ENCODE assay signal across 10 cellular contexts in genomic region chr1:172185206-172185605, GRCh38.
DNase-seq lines count a peak whose midpoint lies in the region; ATAC-seq and TF ChIP-seq lines count a peak whose summit lies in the region.
"Had no signal": no experiment of that assay in that cellular context is flagged by ENCODE, and none has a peak within 500 bp of the region (broad histone marks: within the 10 kb centered on the region; RNA-seq: fewer than 3 reads in every experiment).

No MANE protein-coding gene starts in this region.

- H3K4me1 ChIP-seq in adipocyte (ENCODE audit: control insufficient read depth, insufficient read depth, low read length): peaks cover 30% of the 10 kb centered on the region
- H3K4me1 ChIP-seq in psoas muscle: peaks cover 2% of the 10 kb centered on the region
- H3K4me1 ChIP-seq in breast epithelium: no peaks in the 10 kb centered on the region

- intact Hi-C loops in CD4-positive, alpha-beta T cell (cut with DNase I, micrococcal nuclease): loop anchor here in 1 of 2 experiments (10.0 kb wide), 1 partner anchor 180 kb away; no protein-coding TSS in a partner anchor
- intact Hi-C loops in psoas muscle (cut with DNase I): no loop called here
- intact Hi-C loops in breast epithelium (cut with DNase I; ENCODE audit: low total_unique reads): no loop called here

- TF ChIP-seq POLR2A in breast epithelium (IDR thresholded peaks at IDR 0.05): no peak

- H3K4me3 Mint-ChIP-seq in CD4-positive, alpha-beta T cell: no peak overlapping the region
- H3K4me3 Mint-ChIP-seq: natural killer cell treated with Interleukin-12 subunit alpha and Interleukin-12 subunit beta and Interleukin-15 and Interleukin-18, amount 100 ng/mL, for 72 hours had no signal

- H3K27me3 ChIP-seq in CD4-positive, alpha-beta T cell (ENCODE audit: control insufficient read depth, insufficient read depth, low read length): no peaks in the 10 kb centered on the region
- H3K27me3 ChIP-seq in adipocyte (replicated peaks; ENCODE audit: control insufficient read depth, insufficient read depth, low read length) (no peaks in the 10 kb centered on the region), psoas muscle (ENCODE audit: insufficient read depth in 3 of 3, low read length in 2 of 3) (no peaks in the 10 kb centered on the region), breast epithelium (no peaks in the 10 kb centered on the region)
- H3K27me3 ChIP-seq: suprapubic skin had no signal

- no peak for TF ChIP-seq CTCF in CD4-positive, alpha-beta T cell (IDR thresholded peaks at IDR 0.05)
- TF ChIP-seq CTCF in psoas muscle (IDR thresholded peaks at IDR 0.05): no peak
- TF ChIP-seq CTCF in breast epithelium (IDR thresholded peaks at IDR 0.05): no peak

- peaks cover 43% of the 10 kb centered on the region for H3K4me1 Mint-ChIP-seq in CD4-positive, alpha-beta T cell (ENCODE audit: low read depth)

- H3K9me3 ChIP-seq in CD4-positive, alpha-beta T cell (ENCODE audit: control insufficient read depth, low read length): no peaks in the 10 kb centered on the region
- H3K9me3 ChIP-seq in adipocyte (ENCODE audit: control insufficient read depth, low read length) (no peaks in the 10 kb centered on the region), psoas muscle (no peaks in the 10 kb centered on the region), breast epithelium (no peaks in the 10 kb centered on the region)
- H3K9me3 ChIP-seq: suprapubic skin had no signal

- CTCF ChIA-PET in CD4-positive, alpha-beta T cell (lab: Charles Lee): interaction anchor here (0.9 kb wide), 1 partner anchor 214 kb away, joined by 3 read pairs; no protein-coding TSS in a partner anchor

- H3K36me3 Mint-ChIP-seq in CD4-positive, alpha-beta T cell (ENCODE audit: low read depth): no peaks in the 10 kb centered on the region
- H3K36me3 Mint-ChIP-seq: natural killer cell treated with Interleukin-12 subunit alpha and Interleukin-12 subunit beta and Interleukin-15 and Interleukin-18, amount 100 ng/mL, for 72 hours had no signal

- H3K4me3 ChIP-seq in adipocyte (ENCODE audit: low read length) (no peak overlapping the region), psoas muscle (no peak overlapping the region), breast epithelium (no peak overlapping the region)
- H3K4me3 ChIP-seq: suprapubic skin had no signal

- H3K9me3 Mint-ChIP-seq in CD4-positive, alpha-beta T cell: no peaks in the 10 kb centered on the region
- H3K9me3 Mint-ChIP-seq: natural killer cell treated with Interleukin-12 subunit alpha and Interleukin-12 subunit beta and Interleukin-15 and Interleukin-18, amount 100 ng/mL, for 72 hours had no signal

- no peak for ATAC-seq in CD4-positive, alpha-beta T cell (ENCODE audit: poor library complexity)
- peak; percentile 48 for ATAC-seq in GM21360 (IDR thresholded peaks at IDR 0.05; ENCODE audit: unreplicated experiment)
- peak; percentile 65 for ATAC-seq in HG03378 (IDR thresholded peaks at IDR 0.05; ENCODE audit: unreplicated experiment)
- ATAC-seq in psoas muscle: no peak
- ATAC-seq: natural killer cell treated with Interleukin-12 subunit alpha and Interleukin-12 subunit beta and Interleukin-15 and Interleukin-18, amount 100 ng/mL, for 72 hours had no signal

- H3K36me3 ChIP-seq in adipocyte (ENCODE audit: control insufficient read depth, insufficient read depth, low read length, severe bottlenecking): no peaks in the 10 kb centered on the region
- no peaks in the 10 kb centered on the region for H3K36me3 ChIP-seq in psoas muscle (ENCODE audit: insufficient read depth in 1 of 2, low read depth in 1 of 2)
- no peaks in the 10 kb centered on the region for H3K36me3 ChIP-seq in breast epithelium
- H3K36me3 ChIP-seq: suprapubic skin had no signal

- no peak for DNase-seq in CD4-positive, alpha-beta T cell
- DNase-seq in adipocyte (ENCODE audit: low read depth) (peak; percentile 65), psoas muscle (no peak), breast epithelium (ENCODE audit: low spot score in 2 of 2) (no peak), EL (no peak)
- no peak for DNase-seq in activated CD8-positive, alpha-beta memory T cell treated with anti-CD3 and anti-CD28 coated beads, Interleukin-2, amount 50 U/mL, for 48 hours

- POLR2A ChIA-PET in CD4-positive, alpha-beta T cell (lab: Charles Lee): no interaction called here

- H3K27me3 Mint-ChIP-seq in CD4-positive, alpha-beta T cell: no peaks in the 10 kb centered on the region
- H3K27me3 Mint-ChIP-seq: natural killer cell treated with Interleukin-12 subunit alpha and Interleukin-12 subunit beta and Interleukin-15 and Interleukin-18, amount 100 ng/mL, for 72 hours had no signal

- H3K27ac ChIP-seq in CD4-positive, alpha-beta T cell (ENCODE audit: low read depth, low read length): no peak overlapping the region
- H3K27ac ChIP-seq in psoas muscle (no peak overlapping the region), breast epithelium (no peak overlapping the region)
- H3K27ac ChIP-seq: suprapubic skin had no signal

- H3K27ac Mint-ChIP-seq in CD4-positive, alpha-beta T cell: peak overlapping the region; percentile 16

- H3K9ac ChIP-seq in adipocyte (ENCODE audit: low read length): no peak overlapping the region

Comparison
In these comparisons a context has a peak if more than half of its experiments do, and no peak if none do; other contexts are left out.
1. ATAC-seq: peak in GM21360 (single experiment) and HG03378 (single experiment); none in CD4-positive, alpha-beta T cell (single experiment) and psoas muscle (0 of 4).